In genomic region chr2:33765122-33765521, GRCh38 we compare ENCODE assay signal across 1 cellular context.
TF ChIP-seq lines count a peak whose summit lies in the region.

No MANE protein-coding gene starts in this region.

TF ChIP-seq in H1, 55 proteins besides CTCF, POLR2A, EP300 and RAD21:
- TF ChIP-seq EZH2 (IDR thresholded peaks at IDR 0.05; ENCODE audit: low read depth, low read length, severe bottlenecking) = no peak
- no peak for TF ChIP-seq TCF12 (IDR thresholded peaks at IDR 0.05; ENCODE audit: low read depth, low read length)
- no peak for TF ChIP-seq GABPA (IDR thresholded peaks at IDR 0.05; ENCODE audit: borderline replicate concordance, insufficient read depth, low read length)
- no peak for TF ChIP-seq RNF2 (IDR thresholded peaks at IDR 0.05; ENCODE audit: borderline replicate concordance, low read depth, low read length, missing control alignments, poor library complexity, severe bottlenecking)
- TF ChIP-seq TEAD4 (IDR thresholded peaks at IDR 0.05; ENCODE audit: low read depth, low read length) = no peak
- TF ChIP-seq RBBP5 (IDR thresholded peaks at IDR 0.05; ENCODE audit: borderline replicate concordance, low read depth, low read length) = no peak
- no peak for TF ChIP-seq POU5F1 (IDR thresholded peaks at IDR 0.05; ENCODE audit: low read depth, low read length)
- no peak for TF ChIP-seq PHF8 (conservative IDR thresholded peaks at IDR 0.05; ENCODE audit: low read depth, low read length)
- no peak for TF ChIP-seq USF2 (IDR thresholded peaks at IDR 0.05; ENCODE audit: low read length)
- no peak for TF ChIP-seq RXRA (IDR thresholded peaks at IDR 0.05; ENCODE audit: insufficient read depth, low read depth, low read length)
- TF ChIP-seq CREB1 (IDR thresholded peaks at IDR 0.05) = no peak
- TF ChIP-seq ASH2L (IDR thresholded peaks at IDR 0.05; ENCODE audit: low read length) = no peak
